ENCODE assay signal across 15 cellular contexts in genomic region chr13:43648733-43649132, GRCh38.
DNase-seq lines count a peak whose midpoint lies in the region; ATAC-seq and TF ChIP-seq lines count a peak whose summit lies in the region.
"Had no signal": no experiment of that assay in that cellular context is flagged by ENCODE, and none has a peak within 500 bp of the region (broad histone marks: within the 10 kb centered on the region; RNA-seq: fewer than 3 reads in every experiment).

No MANE protein-coding gene starts in this region.

- H3K9me3 ChIP-seq in left ventricle myocardium inferior (replicated peaks) = peaks cover 4% of the 10 kb centered on the region
- no peaks in the 10 kb centered on the region for H3K9me3 ChIP-seq in A673 (ENCODE audit: low read depth, low read length, poor library complexity, severe bottlenecking)
- H3K9me3 ChIP-seq: BLaER1 treated with 17β-estradiol and CSF1 and Interleukin-3, amounts not matched to agents 10 nM and 100 nM had no signal

- CTCF ChIA-PET in A673 (lab: Charles Lee) = no interaction called here

- DNase-seq in Right ventricle myocardium inferior (ENCODE audit: missing footprints) (no peak), left ventricle myocardium inferior (no peak), OCI-M1 (lab: John Stamatoyannopoulos, UW) (peak; percentile 62), astrocyte of the hippocampus (ENCODE audit: low read depth, low spot score) (peak; percentile 5), left ventricle myocardium superior (no peak), A673 (ENCODE audit: low spot score) (no peak), globus pallidus (ENCODE audit: low spot score) (no peak)
- DNase-seq: 8988T; Calu3; CD8-positive, alpha-beta T cell; DMS79 treated with DMSO at 0.1 percent for 48 hours; GF-D8; H9 had no signal

- POLR2A ChIA-PET in A673 (lab: Charles Lee; ENCODE audit: low non-redundant PET) = no interaction called here

- H3K27me3 ChIP-seq in left ventricle myocardium inferior (ENCODE audit: low read depth) = no peaks in the 10 kb centered on the region
- H3K27me3 ChIP-seq in A673 (replicated peaks; ENCODE audit: insufficient read depth, low read depth, low read length, poor library complexity) = no peaks in the 10 kb centered on the region
- H3K27me3 ChIP-seq: BLaER1 treated with 17β-estradiol and CSF1 and Interleukin-3, amounts not matched to agents 10 nM and 100 nM had no signal

- H3K36me3 ChIP-seq in left ventricle myocardium inferior (no peaks in the 10 kb centered on the region), A673 (ENCODE audit: insufficient read depth, low read length, poor library complexity, severe bottlenecking) (no peaks in the 10 kb centered on the region)
- H3K36me3 ChIP-seq: BLaER1 treated with 17β-estradiol and CSF1 and Interleukin-3, amounts not matched to agents 10 nM and 100 nM had no signal

- BruUV-seq in A673 (replicated peaks; lab: Mats Ljungman, UMichigan) = no TSS peak

- H3K4me1 ChIP-seq in left ventricle myocardium inferior (peaks cover 9% of the 10 kb centered on the region), A673 (ENCODE audit: insufficient read depth, low read length, poor library complexity, severe bottlenecking) (no peaks in the 10 kb centered on the region)

- no peak overlapping the region for H3K27ac ChIP-seq in left ventricle myocardium inferior (replicated peaks)
- H3K27ac ChIP-seq in A673 (ENCODE audit: low read depth, low read length, poor library complexity, severe bottlenecking) = no peak overlapping the region
- H3K27ac ChIP-seq: BLaER1 treated with 17β-estradiol and CSF1 and Interleukin-3, amounts not matched to agents 10 nM and 100 nM had no signal

- TF ChIP-seq CTCF in left ventricle myocardium inferior (IDR thresholded peaks at IDR 0.05; ENCODE audit: borderline replicate concordance) (no peak), A673 (conservative IDR thresholded peaks at IDR 0.05; ENCODE audit: low read depth, low read length) (no peak)

- no peak overlapping the region for H3K4me3 ChIP-seq in left ventricle myocardium inferior
- no peak overlapping the region for H3K4me3 ChIP-seq in A673 (ENCODE audit: low read depth, low read length, poor library complexity, severe bottlenecking)
- H3K4me3 ChIP-seq: BLaER1 treated with 17β-estradiol and CSF1 and Interleukin-3, amounts not matched to agents 10 nM and 100 nM had no signal

- ATAC-seq in Right ventricle myocardium inferior (peak; percentile 44), left ventricle myocardium superior (peak; percentile 41), esophagus mucosa (no peak)
- ATAC-seq: CD8-positive, alpha-beta T cell had no signal

- intact Hi-C loops in Right ventricle myocardium inferior (cut with DNase I) = no loop called here
- intact Hi-C loops in left ventricle myocardium inferior (cut with micrococcal nuclease) = no loop called here
- intact Hi-C loops in left ventricle myocardium superior (cut with micrococcal nuclease) = no loop called here
- intact Hi-C loops in A673 (cut with micrococcal nuclease; ENCODE audit: unreplicated experiment) = no loop called here

Comparison
In these comparisons a context has a peak if more than half of its experiments do, and no peak if none do; other contexts are left out.
1. DNase-seq: peak in OCI-M1 (single experiment) and astrocyte of the hippocampus (single experiment); none in Right ventricle myocardium inferior (single experiment), left ventricle myocardium inferior (single experiment), left ventricle myocardium superior (single experiment), A673 (single experiment) and globus pallidus (single experiment).